In genomic region chr12:124694250-124694649, GRCh38 we compare ENCODE assay signal across 11 cellular contexts.
DNase-seq lines count a peak whose midpoint lies in the region; ATAC-seq lines count a peak whose summit lies in the region.
"Had no signal": no experiment of that assay in that cellular context is flagged by ENCODE, and none has a peak within 500 bp of the region (broad histone marks: within the 10 kb centered on the region; RNA-seq: fewer than 3 reads in every experiment).

No MANE protein-coding gene starts in this region.

- DNase-seq in stimulated activated CD8-positive, alpha-beta memory T cell treated with anti-CD3 and anti-CD28 coated beads, Interleukin-2, amount 100 ng/mL, for 48 hours (ENCODE audit: low read depth in 2 of 2): peak; percentile 8 to 11
- DNase-seq in stimulated activated CD8-positive, alpha-beta memory T cell treated with anti-CD3 and anti-CD28 coated beads, Interleukin-4, amount 100 ng/mL, for 48 hours: no peak
- peak; percentile 72 for DNase-seq in MV-4-11 (lab: John Stamatoyannopoulos, UW)
- peak; percentile 31 for DNase-seq in activated naive CD8-positive, alpha-beta T cell treated with anti-CD3 and anti-CD28 coated beads for 36 hours
- no peak for DNase-seq in activated effector memory CD4-positive, alpha-beta T cell treated with anti-CD3 and anti-CD28 coated beads, Interleukin-2, amount 50 U/mL, for 16 hours
- no peak for DNase-seq in caudate nucleus (lab: John Stamatoyannopoulos, UW)
- DNase-seq in HCEC 1CT: no peak
- DNase-seq: activated T-cell treated with anti-CD3 and anti-CD28 coated beads, Interleukin-2, amount 50 U/mL, for 4 hours; CD4-positive, alpha-beta T cell had no signal

- peaks cover 3% of the 10 kb centered on the region for H3K9me3 Mint-ChIP-seq in activated naive CD8-positive, alpha-beta T cell treated with anti-CD3 and anti-CD28 coated beads for 36 hours
- H3K9me3 Mint-ChIP-seq: activated T-cell treated with anti-CD3 and anti-CD28 coated beads, Interleukin-2, amount 50 U/mL, for 4 hours; CD4-positive, alpha-beta T cell had no signal

- peak overlapping the region; percentile 33 for H3K4me3 Mint-ChIP-seq in activated naive CD8-positive, alpha-beta T cell treated with anti-CD3 and anti-CD28 coated beads for 36 hours
- H3K4me3 Mint-ChIP-seq: activated T-cell treated with anti-CD3 and anti-CD28 coated beads, Interleukin-2, amount 50 U/mL, for 4 hours; CD4-positive, alpha-beta T cell had no signal

- peaks cover 2% of the 10 kb centered on the region for H3K36me3 Mint-ChIP-seq in activated naive CD8-positive, alpha-beta T cell treated with anti-CD3 and anti-CD28 coated beads for 36 hours

- peak overlapping the region; percentile 55 for H3K27ac Mint-ChIP-seq in activated naive CD8-positive, alpha-beta T cell treated with anti-CD3 and anti-CD28 coated beads for 36 hours
- H3K27ac Mint-ChIP-seq: CD4-positive, alpha-beta T cell had no signal

- no peak overlapping the region for H3K27ac ChIP-seq in caudate nucleus (ENCODE audit: low read depth, low read length)
- H3K27ac ChIP-seq: SK-N-MC had no signal

- peaks cover 13% of the 10 kb centered on the region for H3K4me1 Mint-ChIP-seq in activated naive CD8-positive, alpha-beta T cell treated with anti-CD3 and anti-CD28 coated beads for 36 hours

- H3K27me3 Mint-ChIP-seq in activated naive CD8-positive, alpha-beta T cell treated with anti-CD3 and anti-CD28 coated beads for 36 hours: peaks cover 9% of the 10 kb centered on the region
- H3K27me3 Mint-ChIP-seq: CD4-positive, alpha-beta T cell had no signal

- ATAC-seq in HG02642 (IDR thresholded peaks at IDR 0.05; ENCODE audit: poor library complexity, unreplicated experiment): no peak

Comparison
In these comparisons a context has a peak if more than half of its experiments do, and no peak if none do; other contexts are left out.
1. DNase-seq: peak in stimulated activated CD8-positive, alpha-beta memory T cell treated with anti-CD3 and anti-CD28 coated beads, Interleukin-2, amount 100 ng/mL, for 48 hours (2 of 2), MV-4-11 (single experiment) and activated naive CD8-positive, alpha-beta T cell treated with anti-CD3 and anti-CD28 coated beads for 36 hours (single experiment); none in stimulated activated CD8-positive, alpha-beta memory T cell treated with anti-CD3 and anti-CD28 coated beads, Interleukin-4, amount 100 ng/mL, for 48 hours (single experiment), activated effector memory CD4-positive, alpha-beta T cell treated with anti-CD3 and anti-CD28 coated beads, Interleukin-2, amount 50 U/mL, for 16 hours (single experiment), caudate nucleus (0 of 61) and HCEC 1CT (single experiment).